23 cellular contexts compared by ENCODE assay signal in genomic region chr5:61549530-61549929, GRCh38.
"Had no signal": no experiment of that assay in that cellular context is flagged by ENCODE, and none has a peak within 500 bp of the region (broad histone marks: within the 10 kb centered on the region; RNA-seq: fewer than 3 reads in every experiment).

No MANE protein-coding gene starts in this region.

- H3K4me1 ChIP-seq: colonic mucosa, esophagus squamous epithelium, gastrocnemius medialis, left lung, lower lobe of right lung had no signal

- H3K27ac ChIP-seq: colonic mucosa, epithelial cell of prostate, esophagus squamous epithelium, gastrocnemius medialis, heart right ventricle, left lung, lower lobe of right lung had no signal

- H3K36me3 ChIP-seq: colonic mucosa had no signal

- H3K27ac Mint-ChIP-seq: dendritic cell treated with granulocyte-macrophage colony-stimulating factor and Interleukin-4, amounts not matched to agents 40 ng/mL and 50 ng/mL, for 4 days; effector memory CD8-positive, alpha-beta T cell; endodermal cell had no signal

- H3K9me3 ChIP-seq: colonic mucosa, esophagus squamous epithelium, gastrocnemius medialis, heart right ventricle, left lung, lower lobe of right lung had no signal

- DNase-seq: colonic mucosa; cortex of kidney; effector CD8-positive, alpha-beta T cell; effector memory CD8-positive, alpha-beta T cell; endodermal cell; erythroblast; esophagus squamous epithelium; foreskin fibroblast; foreskin melanocyte; gastrocnemius medialis; glutamatergic neuron; head of caudate nucleus; heart right ventricle; hippocampal formation; left cardiac atrium; left lung; left ventricle myocardium superior; lower lobe of right lung; mesenchymal stem cell; midbrain had no signal

- H3K4me1 Mint-ChIP-seq: endodermal cell had no signal

- H3K27me3 ChIP-seq: colonic mucosa, esophagus squamous epithelium, gastrocnemius medialis, heart right ventricle, left lung had no signal

- ATAC-seq: effector memory CD8-positive, alpha-beta T cell; esophagus mucosa; gastrocnemius medialis; heart right ventricle; left cardiac atrium; left lung; left ventricle myocardium superior; lower lobe of right lung had no signal

- H3K27me3 Mint-ChIP-seq: dendritic cell treated with granulocyte-macrophage colony-stimulating factor and Interleukin-4, amounts not matched to agents 40 ng/mL and 50 ng/mL, for 4 days had no signal

- H3K4me3 Mint-ChIP-seq: dendritic cell treated with granulocyte-macrophage colony-stimulating factor and Interleukin-4, amounts not matched to agents 40 ng/mL and 50 ng/mL, for 4 days; effector memory CD8-positive, alpha-beta T cell; endodermal cell had no signal

- H3K4me3 ChIP-seq: colonic mucosa, esophagus squamous epithelium, gastrocnemius medialis, heart right ventricle, left lung, lower lobe of right lung had no signal

- H3K9me3 Mint-ChIP-seq: dendritic cell treated with granulocyte-macrophage colony-stimulating factor and Interleukin-4, amounts not matched to agents 40 ng/mL and 50 ng/mL, for 4 days; effector memory CD8-positive, alpha-beta T cell had no signal
